8 cellular contexts compared by ENCODE assay signal in genomic region chr3:151460774-151461450, GRCh38. TPM values are rescaled to one million over a fixed set of nuclear protein-coding genes. Genes with fewer than 3 reads are reported as not detected.
A peak's percentile ranks its signal among the peaks of the same experiment; 100 is the strongest.
DNase-seq lines count a peak whose midpoint lies in the region; TF ChIP-seq lines count a peak whose summit lies in the region.

Gene IGSF10, minus strand, starts transcription at chr3:151461061. Its CDS starts 2,352 bp downstream, at chr3:151458709.

- no peak within 1 kb of the TSS; the same call in 1 of the 2 replicates for H2AFZ ChIP-seq in Karpas-422 (ENCODE audit: low read length)

- no peaks in the 10 kb centered on the region for H3K9me3 Mint-ChIP-seq in activated naive CD4-positive, alpha-beta T cell treated with anti-CD3 and anti-CD28 coated beads, Interleukin-2, amount 10 ng/mL, durations not matched to agents 7 days and 5 days

- H3K9ac ChIP-seq in Karpas-422 (ENCODE audit: low read length): no peak within 1 kb of the TSS

- peaks cover 31% of the 10 kb centered on the region for H3K27me3 Mint-ChIP-seq in activated naive CD4-positive, alpha-beta T cell treated with anti-CD3 and anti-CD28 coated beads, Interleukin-2, amount 10 ng/mL, durations not matched to agents 7 days and 5 days

- 17 to 37% methylated on average over 23 to 32 of the region's 40 CpGs for WGBS in mesodermal cell (ENCODE audit: insufficient coverage in 2 of 2), 2 experiments

- CTCF ChIA-PET in activated naive CD4-positive, alpha-beta T cell treated with anti-CD3 and anti-CD28 coated beads, Interleukin-2, amount 10 ng/mL, durations not matched to agents 7 days and 5 days (lab: Charles Lee): no interaction called here

- no peak within 1 kb of the TSS for H3K4me2 ChIP-seq in Karpas-422 (ENCODE audit: low read depth, low read length, poor library complexity, severe bottlenecking)

- H3K36me3 ChIP-seq in mesodermal cell (ENCODE audit: control insufficient read depth, insufficient read depth, low read length) (no peaks in the 10 kb centered on the region), uterus (no peaks in the 10 kb centered on the region), Karpas-422 (ENCODE audit: insufficient read depth, low read length) (no peaks in the 10 kb centered on the region)

- H3K4me3 ChIP-seq in dorsolateral prefrontal cortex (peak within 1 kb of the TSS; percentile 31 to 76 (median 56)), mesodermal cell (ENCODE audit: extremely low read depth, insufficient read depth, low read length, poor library complexity, severe bottlenecking) (peak within 1 kb of the TSS; percentile 40), uterus (peak within 1 kb of the TSS; percentile 40 to 50), Karpas-422 (ENCODE audit: low read length) (no peak within 1 kb of the TSS)

- DNase-seq in activated naive CD4-positive, alpha-beta T cell treated with anti-CD3 and anti-CD28 coated beads, Interleukin-2, amount 10 ng/mL, durations not matched to agents 7 days and 5 days: no peak
- no peak for DNase-seq in activated naive CD4-positive, alpha-beta T cell (lab: John Stamatoyannopoulos, UW)
- DNase-seq in dorsolateral prefrontal cortex (peak in 1 of 10 donors; percentile 25), uterus (no peak), NCI-H2107 treated with DMSO at 0.1 percent for 48 hours (lab: John Stamatoyannopoulos, UW; ENCODE audit: unreplicated experiment) (no peak), NCI-H1092 treated with DMSO at 0.1 percent for 48 hours (lab: John Stamatoyannopoulos, UW) (no peak), Karpas-422 (no peak)

- no peaks in the 10 kb centered on the region for H4K20me1 ChIP-seq in Karpas-422 (ENCODE audit: insufficient read depth, low read depth, low read length)

- peaks cover 2% of the 10 kb centered on the region for H3K4me1 Mint-ChIP-seq in activated naive CD4-positive, alpha-beta T cell treated with anti-CD3 and anti-CD28 coated beads, Interleukin-2, amount 10 ng/mL, durations not matched to agents 7 days and 5 days

- H3K79me2 ChIP-seq in Karpas-422 (ENCODE audit: low read length): no peaks in the 10 kb centered on the region

- H3K27me3 ChIP-seq in dorsolateral prefrontal cortex (peaks cover 0 to 17% (median 0%) of the 10 kb centered on the region in 45 donors), uterus (no peaks in the 10 kb centered on the region), Karpas-422 (ENCODE audit: low read length) (no peaks in the 10 kb centered on the region)

- intact Hi-C loops in dorsolateral prefrontal cortex (cut with DNase I) (no loop called here), uterus (cut with DNase I; ENCODE audit: low total_unique reads) (no loop called here)

- no peaks in the 10 kb centered on the region for H3K4me1 ChIP-seq in mesodermal cell (ENCODE audit: control insufficient read depth, insufficient read depth, low read length, poor library complexity, severe bottlenecking)
- H3K4me1 ChIP-seq in uterus: no peaks in the 10 kb centered on the region
- no peaks in the 10 kb centered on the region for H3K4me1 ChIP-seq in Karpas-422 (ENCODE audit: low read length)

- H3K4me3 Mint-ChIP-seq in activated naive CD4-positive, alpha-beta T cell treated with anti-CD3 and anti-CD28 coated beads, Interleukin-2, amount 10 ng/mL, durations not matched to agents 7 days and 5 days: no peak within 1 kb of the TSS

- H3K27ac Mint-ChIP-seq in activated naive CD4-positive, alpha-beta T cell treated with anti-CD3 and anti-CD28 coated beads, Interleukin-2, amount 10 ng/mL, durations not matched to agents 7 days and 5 days: peak within 1 kb of the TSS; percentile 5

- H3K27ac ChIP-seq in dorsolateral prefrontal cortex: no peak within 1 kb of the TSS
- H3K27ac ChIP-seq in mesodermal cell (ENCODE audit: low read depth, low read length, severe bottlenecking): no peak within 1 kb of the TSS
- H3K27ac ChIP-seq in uterus: no peak within 1 kb of the TSS
- H3K27ac ChIP-seq in Karpas-422 (ENCODE audit: low read length): no peak within 1 kb of the TSS

- no peak for TF ChIP-seq POLR2A in uterus (IDR thresholded peaks at IDR 0.05)

- H3K9me3 ChIP-seq in mesodermal cell (ENCODE audit: control insufficient read depth, low read length): no peaks in the 10 kb centered on the region
- H3K9me3 ChIP-seq in uterus: no peaks in the 10 kb centered on the region
- no peaks in the 10 kb centered on the region for H3K9me3 ChIP-seq in Karpas-422 (ENCODE audit: low read length)

- TF ChIP-seq CTCF in dorsolateral prefrontal cortex (IDR thresholded peaks at IDR 0.05 in 54 of 56, conservative IDR thresholded peaks at IDR 0.05 in 2 of 56; ENCODE audit: low read depth in 1 of 56, partially characterized antibody in 56 of 56) (no peak), uterus (IDR thresholded peaks at IDR 0.05) (no peak)

- no peaks in the 10 kb centered on the region for H3K36me3 Mint-ChIP-seq in activated naive CD4-positive, alpha-beta T cell treated with anti-CD3 and anti-CD28 coated beads, Interleukin-2, amount 10 ng/mL, durations not matched to agents 7 days and 5 days

- H3K9me2 ChIP-seq in Karpas-422 (replicated peaks; ENCODE audit: insufficient read depth, low read length): no peaks in the 10 kb centered on the region

RNA-seq across cellular contexts. Expression of gene IGSF10, which starts in this region (rescaled TPM):
- total RNA-seq in dorsolateral prefrontal cortex (1 to 10 TPM in 21 of 120 experiments, under 1 TPM in 99; 0.11 to 2.1 (median 0.69) TPM), uterus (10 to 100 TPM in 1 of 4 donors, 1 to 10 TPM in 3; 3.5 to 14.9 (median 7.0) TPM)
- polyA plus RNA-seq in mesodermal cell (2013, experiment 1 of 2): 2.6 TPM
- polyA plus RNA-seq in mesodermal cell (2013, experiment 2 of 2): 3.4 TPM
- total RNA-seq in Karpas-422 (2014; rRNA removed; shearing (Covaris generic); ENCODE audit: low replicate concordance): 0.07 TPM in 1 of 2 replicates, not detected in the other
